In the genomic region with DNA sequence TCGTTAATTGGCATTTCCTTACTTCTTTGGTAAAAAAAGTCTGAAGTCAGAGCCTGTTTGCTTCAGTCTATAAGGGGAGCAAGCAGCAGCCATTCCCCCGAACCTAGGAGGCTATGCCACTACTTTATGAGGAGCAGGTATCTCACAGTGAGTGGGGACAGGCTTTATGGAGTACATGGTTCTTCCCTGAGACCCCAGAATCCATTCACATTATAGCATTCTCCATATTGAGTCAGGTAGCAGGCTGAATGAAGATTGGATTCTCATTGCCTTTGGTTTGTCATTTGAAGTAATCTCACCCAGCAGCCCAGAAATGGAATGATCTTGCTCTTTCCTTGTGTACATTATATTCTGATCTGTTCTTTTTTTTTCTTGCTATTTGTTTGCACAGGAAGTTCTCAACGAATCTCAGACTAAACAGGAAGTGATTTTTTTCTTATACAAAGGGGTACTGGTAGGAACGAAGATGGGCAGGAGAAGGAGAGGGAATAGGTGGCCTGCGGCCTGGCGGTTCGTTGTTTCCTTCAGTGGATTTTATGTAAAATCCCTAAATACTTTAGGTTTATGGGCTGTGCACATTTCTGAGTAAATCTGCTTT, we compare ENCODE assay signal across 1 cellular context.
TF ChIP-seq lines count a peak whose summit lies in the region.

No MANE protein-coding gene starts in this region.

TF ChIP-seq in GM12878, 131 proteins besides CTCF, POLR2A, EP300 and RAD21:
- TF ChIP-seq, protein P1, sequence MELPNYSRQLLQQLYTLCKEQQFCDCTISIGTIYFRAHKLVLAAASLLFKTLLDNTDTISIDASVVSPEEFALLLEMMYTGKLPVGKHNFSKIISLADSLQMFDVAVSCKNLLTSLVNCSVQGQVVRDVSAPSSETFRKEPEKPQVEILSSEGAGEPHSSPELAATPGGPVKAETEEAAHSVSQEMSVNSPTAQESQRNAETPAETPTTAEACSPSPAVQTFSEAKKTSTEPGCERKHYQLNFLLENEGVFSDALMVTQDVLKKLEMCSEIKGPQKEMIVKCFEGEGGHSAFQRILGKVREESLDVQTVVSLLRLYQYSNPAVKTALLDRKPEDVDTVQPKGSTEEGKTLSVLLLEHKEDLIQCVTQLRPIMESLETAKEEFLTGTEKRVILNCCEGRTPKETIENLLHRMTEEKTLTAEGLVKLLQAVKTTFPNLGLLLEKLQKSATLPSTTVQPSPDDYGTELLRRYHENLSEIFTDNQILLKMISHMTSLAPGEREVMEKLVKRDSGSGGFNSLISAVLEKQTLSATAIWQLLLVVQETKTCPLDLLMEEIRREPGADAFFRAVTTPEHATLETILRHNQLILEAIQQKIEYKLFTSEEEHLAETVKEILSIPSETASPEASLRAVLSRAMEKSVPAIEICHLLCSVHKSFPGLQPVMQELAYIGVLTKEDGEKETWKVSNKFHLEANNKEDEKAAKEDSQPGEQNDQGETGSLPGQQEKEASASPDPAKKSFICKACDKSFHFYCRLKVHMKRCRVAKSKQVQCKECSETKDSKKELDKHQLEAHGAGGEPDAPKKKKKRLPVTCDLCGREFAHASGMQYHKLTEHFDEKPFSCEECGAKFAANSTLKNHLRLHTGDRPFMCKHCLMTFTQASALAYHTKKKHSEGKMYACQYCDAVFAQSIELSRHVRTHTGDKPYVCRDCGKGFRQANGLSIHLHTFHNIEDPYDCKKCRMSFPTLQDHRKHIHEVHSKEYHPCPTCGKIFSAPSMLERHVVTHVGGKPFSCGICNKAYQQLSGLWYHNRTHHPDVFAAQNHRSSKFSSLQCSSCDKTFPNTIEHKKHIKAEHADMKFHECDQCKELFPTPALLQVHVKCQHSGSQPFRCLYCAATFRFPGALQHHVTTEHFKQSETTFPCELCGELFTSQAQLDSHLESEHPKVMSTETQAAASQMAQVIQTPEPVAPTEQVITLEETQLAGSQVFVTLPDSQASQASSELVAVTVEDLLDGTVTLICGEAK (IDR thresholded peaks at IDR 0.05; ENCODE audit: borderline replicate concordance) = no peak
- TF ChIP-seq EZH2 (IDR thresholded peaks at IDR 0.05; ENCODE audit: borderline replicate concordance, control insufficient read depth, low read depth, low read length) (no peak), RFX5 (IDR thresholded peaks at IDR 0.05; ENCODE audit: low read depth, low read length) (no peak), SPI1 (IDR thresholded peaks at IDR 0.05; ENCODE audit: borderline replicate concordance, insufficient read depth, low read depth, low read length) (0 out of 2 replicates have a peak, but pooled peaks have one; percentile 28), GABPA (IDR thresholded peaks at IDR 0.05; ENCODE audit: low read depth) (0 out of 2 replicates have a peak, but pooled peaks have one; percentile 26), ZSCAN29 (IDR thresholded peaks at IDR 0.05) (no peak), SMC3 (IDR thresholded peaks at IDR 0.05; ENCODE audit: borderline replicate concordance, low read length) (no peak), SMAD1 (IDR thresholded peaks at IDR 0.05; ENCODE audit: low read depth, partially characterized antibody) (no peak), MEF2A (IDR thresholded peaks at IDR 0.05; ENCODE audit: insufficient read depth, low read depth, low read length) (no peak), RUNX3 (IDR thresholded peaks at IDR 0.05; ENCODE audit: low read length) (no peak), MYB (IDR thresholded peaks at IDR 0.05; ENCODE audit: borderline replicate concordance, low read depth, low read length) (no peak), RBBP5 (conservative IDR thresholded peaks at IDR 0.05) (no peak), CBFB (IDR thresholded peaks at IDR 0.05; ENCODE audit: low read depth) (no peak)
- TF ChIP-seq, protein P2, sequence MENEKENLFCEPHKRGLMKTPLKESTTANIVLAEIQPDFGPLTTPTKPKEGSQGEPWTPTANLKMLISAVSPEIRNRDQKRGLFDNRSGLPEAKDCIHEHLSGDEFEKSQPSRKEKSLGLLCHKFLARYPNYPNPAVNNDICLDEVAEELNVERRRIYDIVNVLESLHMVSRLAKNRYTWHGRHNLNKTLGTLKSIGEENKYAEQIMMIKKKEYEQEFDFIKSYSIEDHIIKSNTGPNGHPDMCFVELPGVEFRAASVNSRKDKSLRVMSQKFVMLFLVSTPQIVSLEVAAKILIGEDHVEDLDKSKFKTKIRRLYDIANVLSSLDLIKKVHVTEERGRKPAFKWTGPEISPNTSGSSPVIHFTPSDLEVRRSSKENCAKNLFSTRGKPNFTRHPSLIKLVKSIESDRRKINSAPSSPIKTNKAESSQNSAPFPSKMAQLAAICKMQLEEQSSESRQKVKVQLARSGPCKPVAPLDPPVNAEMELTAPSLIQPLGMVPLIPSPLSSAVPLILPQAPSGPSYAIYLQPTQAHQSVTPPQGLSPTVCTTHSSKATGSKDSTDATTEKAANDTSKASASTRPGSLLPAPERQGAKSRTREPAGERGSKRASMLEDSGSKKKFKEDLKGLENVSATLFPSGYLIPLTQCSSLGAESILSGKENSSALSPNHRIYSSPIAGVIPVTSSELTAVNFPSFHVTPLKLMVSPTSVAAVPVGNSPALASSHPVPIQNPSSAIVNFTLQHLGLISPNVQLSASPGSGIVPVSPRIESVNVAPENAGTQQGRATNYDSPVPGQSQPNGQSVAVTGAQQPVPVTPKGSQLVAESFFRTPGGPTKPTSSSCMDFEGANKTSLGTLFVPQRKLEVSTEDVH (IDR thresholded peaks at IDR 0.05; ENCODE audit: low read depth, partially characterized antibody) = no peak
- TF ChIP-seq, protein P3, sequence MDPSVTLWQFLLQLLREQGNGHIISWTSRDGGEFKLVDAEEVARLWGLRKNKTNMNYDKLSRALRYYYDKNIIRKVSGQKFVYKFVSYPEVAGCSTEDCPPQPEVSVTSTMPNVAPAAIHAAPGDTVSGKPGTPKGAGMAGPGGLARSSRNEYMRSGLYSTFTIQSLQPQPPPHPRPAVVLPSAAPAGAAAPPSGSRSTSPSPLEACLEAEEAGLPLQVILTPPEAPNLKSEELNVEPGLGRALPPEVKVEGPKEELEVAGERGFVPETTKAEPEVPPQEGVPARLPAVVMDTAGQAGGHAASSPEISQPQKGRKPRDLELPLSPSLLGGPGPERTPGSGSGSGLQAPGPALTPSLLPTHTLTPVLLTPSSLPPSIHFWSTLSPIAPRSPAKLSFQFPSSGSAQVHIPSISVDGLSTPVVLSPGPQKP (IDR thresholded peaks at IDR 0.05; ENCODE audit: low read depth, low read length) = no peak
- TF ChIP-seq, protein P4, sequence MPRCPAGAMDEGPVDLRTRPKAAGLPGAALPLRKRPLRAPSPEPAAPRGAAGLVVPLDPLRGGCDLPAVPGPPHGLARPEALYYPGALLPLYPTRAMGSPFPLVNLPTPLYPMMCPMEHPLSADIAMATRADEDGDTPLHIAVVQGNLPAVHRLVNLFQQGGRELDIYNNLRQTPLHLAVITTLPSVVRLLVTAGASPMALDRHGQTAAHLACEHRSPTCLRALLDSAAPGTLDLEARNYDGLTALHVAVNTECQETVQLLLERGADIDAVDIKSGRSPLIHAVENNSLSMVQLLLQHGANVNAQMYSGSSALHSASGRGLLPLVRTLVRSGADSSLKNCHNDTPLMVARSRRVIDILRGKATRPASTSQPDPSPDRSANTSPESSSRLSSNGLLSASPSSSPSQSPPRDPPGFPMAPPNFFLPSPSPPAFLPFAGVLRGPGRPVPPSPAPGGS (IDR thresholded peaks at IDR 0.05; ENCODE audit: borderline replicate concordance, insufficient read depth, low read depth, low read length, poor library complexity, severe bottlenecking) = no peak
TF ChIP-seq in GM12878: peak in this region for 2.
